ENCODE assay signal across 9 cellular contexts in genomic region chr14:92122351-92122677, GRCh38. TPM values are rescaled to one million over a fixed set of nuclear protein-coding genes. Genes with fewer than 3 reads are reported as not detected.
DNase-seq lines count a peak whose midpoint lies in the region; ATAC-seq, FAIRE-seq and TF ChIP-seq lines count a peak whose summit lies in the region.
"Had no signal": no experiment of that assay in that cellular context is flagged by ENCODE, and none has a peak within 500 bp of the region (broad histone marks: within the 10 kb centered on the region; RNA-seq: fewer than 3 reads in every experiment).

No MANE protein-coding gene starts in this region.

- 3% methylated on average over 21 of the region's 22 CpGs; no CpG with 5 or more reads in 1 of the 2 experiments for WGBS in H1 (ENCODE audit: extremely low coverage in 1 of 2, insufficient coverage in 1 of 2, insufficient read length in 1 of 2, insufficient replicate concordance in 2 of 2, low coverage in 1 of 2, low lambda C conversion rate in 2 of 2, missing lambda C conversion rate in 1 of 2), 2 experiments
- WGBS in mesenchymal stem cell, result under 1% methylated on average over 22 of the region's 22 CpGs

- H3K23me2 ChIP-seq in H1 (ENCODE audit: low read depth, low read length), result peaks cover 6% of the 10 kb centered on the region; the same call in 1 of the 2 replicates

- ATAC-seq in HG02678 (IDR thresholded peaks at IDR 0.05; ENCODE audit: unreplicated experiment), result peak; percentile 17

- H2AFZ ChIP-seq in H1 (ENCODE audit: low read length) (peak overlapping the region; percentile 87; the same call in 1 of the 2 replicates), mesenchymal stem cell (ENCODE audit: low read depth, low read length) (peak overlapping the region; percentile 60)

- H3K4me3 Mint-ChIP-seq in type B pancreatic cell, result peak overlapping the region; percentile 100

- H3K4me2 ChIP-seq in H1 (ENCODE audit: insufficient read depth in 1 of 2, low read depth in 2 of 2, low read length in 2 of 2) (peak overlapping the region; percentile 77 to 89), mesenchymal stem cell (ENCODE audit: low read length, poor library complexity, severe bottlenecking) (peak overlapping the region; percentile 81)

- H2BK12ac ChIP-seq in H1 (ENCODE audit: low read depth, low read length), result peak overlapping the region; percentile 63
- H2BK12ac ChIP-seq in mesenchymal stem cell (ENCODE audit: low read length in 2 of 2), result peak overlapping the region in 1 of 2 experiments; percentile 94

- CTCF ChIA-PET in H1 (lab: Charles Lee; ENCODE audit: partially characterized antibody), result interaction anchor here (0.5 to 5.4 kb wide), 4 partner anchors 15 to 344 kb away, joined by 3 to 45 read pairs (median 3); partner anchors contain the start of gene ATXN3

- no peak overlapping the region for H3K14ac ChIP-seq in H1 (ENCODE audit: insufficient read length)
- H3K14ac ChIP-seq in mesenchymal stem cell (ENCODE audit: low read length in 2 of 2), result peak overlapping the region in 1 of 2 experiments; percentile 87

- no peaks in the 10 kb centered on the region for H3K9me3 Mint-ChIP-seq in type B pancreatic cell

- H3K4ac ChIP-seq in H1 (replicated peaks; ENCODE audit: insufficient read length, low read depth, low read length), result peak overlapping the region; percentile 2
- peak overlapping the region; percentile 16 to 95 for H3K4ac ChIP-seq in mesenchymal stem cell (ENCODE audit: low read depth in 1 of 2, low read length in 2 of 2)

- H4K5ac ChIP-seq in H1 (ENCODE audit: insufficient read length, low read depth, low read length), result peak overlapping the region; percentile 100

- H4K20me1 ChIP-seq in H1 (replicated peaks in 1 of 2; ENCODE audit: control insufficient read depth in 1 of 2, insufficient read depth in 2 of 2, low read length in 2 of 2), result no peaks in the 10 kb centered on the region

- H4K8ac ChIP-seq in H1 (ENCODE audit: extremely low read depth, insufficient read depth, low read length) (peak overlapping the region; percentile 99), mesenchymal stem cell (ENCODE audit: low read length) (peak overlapping the region; percentile 80)

- no peak overlapping the region for H2BK120ac ChIP-seq in H1 (replicated peaks; ENCODE audit: low read depth, low read length)
- H2BK120ac ChIP-seq in mesenchymal stem cell (ENCODE audit: low read depth, low read length), result peak overlapping the region; percentile 91

- H3K36me3 ChIP-seq in H1 (ENCODE audit: control insufficient read depth in 2 of 4, insufficient read depth in 4 of 4, low read length in 3 of 4) (peaks cover 2 to 50% (median 14%) of the 10 kb centered on the region in 4 experiments; a peak in 6 of 8 replicates), mesenchymal stem cell (ENCODE audit: control insufficient read depth in 1 of 2, insufficient read depth in 2 of 2, low read depth in 1 of 2, low read length in 2 of 2) (peaks cover 3 to 49% of the 10 kb centered on the region in 2 experiments)

- TF ChIP-seq POLR2A in H1 (IDR thresholded peaks at IDR 0.05; ENCODE audit: control extremely low read depth in 1 of 2, low read depth in 2 of 2, low read length in 2 of 2), result peak in 1 of 2 experiments; percentile 39; a peak in 1 of 3 replicates

- H3K4me1 ChIP-seq in H1 (replicated peaks in 1 of 4; ENCODE audit: control insufficient read depth in 3 of 4, insufficient read depth in 4 of 4, low read length in 3 of 4) (peaks cover 0 to 3% (median 0%) of the 10 kb centered on the region in 4 experiments; a peak in 2 of 7 replicates), mesenchymal stem cell (ENCODE audit: control insufficient read depth, insufficient read depth, low read depth, low read length) (peaks cover 14% of the 10 kb centered on the region)

- H3K56ac ChIP-seq in H1 (replicated peaks; ENCODE audit: insufficient read length, low read depth, low read length), result peak overlapping the region; percentile 99

- POLR2A ChIA-PET in H1 (lab: Charles Lee; ENCODE audit: partially characterized antibody), result interaction anchor here (0.7 to 5.0 kb wide), 13 partner anchors 8 to 613 kb away, joined by 3 to 66 read pairs (median 4); partner anchors contain the start of genes ATXN3 and TRIP11

- no peak for FAIRE-seq in H1 (lab: Jason Lieb, UNC)
- FAIRE-seq: frontal cortex had no signal

- H2AK5ac ChIP-seq in H1 (ENCODE audit: low read depth, low read length) (peak overlapping the region; percentile 60), mesenchymal stem cell (ENCODE audit: low read length, severe bottlenecking) (no peak overlapping the region)

- no peak for TF ChIP-seq EP300 in H1 (IDR thresholded peaks at IDR 0.05; ENCODE audit: borderline replicate concordance in 1 of 2, low read depth in 2 of 2, low read length in 2 of 2)

- H3K4me1 Mint-ChIP-seq in type B pancreatic cell (ENCODE audit: unreplicated experiment), result peaks cover 25% of the 10 kb centered on the region

- H3K9me3 ChIP-seq in H1 (ENCODE audit: insufficient read depth in 2 of 2, low read depth in 1 of 2, low read length in 1 of 2) (no peaks in the 10 kb centered on the region), mesenchymal stem cell (ENCODE audit: control insufficient read depth, low read length) (no peaks in the 10 kb centered on the region)

- H2BK15ac ChIP-seq in H1 (ENCODE audit: low read length) (no peak overlapping the region), mesenchymal stem cell (ENCODE audit: low read depth, poor library complexity, severe bottlenecking) (peak overlapping the region; percentile 2)

- H3K4me3 ChIP-seq in H1 (ENCODE audit: extremely low read depth in 1 of 4, insufficient read depth in 2 of 4, low read depth in 3 of 4, low read length in 4 of 4) (peak overlapping the region; percentile 87 to 100 (median 98)), mesenchymal stem cell (ENCODE audit: insufficient read depth in 1 of 2, low read depth in 1 of 2, low read length in 2 of 2) (peak overlapping the region; percentile 71 to 88)

- TF ChIP-seq CTCF in H1 (IDR thresholded peaks at IDR 0.05; ENCODE audit: control extremely low read depth in 1 of 3, insufficient read depth in 1 of 3, low read depth in 1 of 3, low read length in 3 of 3) (no peak), type B pancreatic cell (conservative IDR thresholded peaks at IDR 0.05) (no peak)

- H3K27ac ChIP-seq in H1 (ENCODE audit: low read depth, low read length), result peak overlapping the region; percentile 97
- H3K27ac ChIP-seq in mesenchymal stem cell (ENCODE audit: low read length, poor library complexity, severe bottlenecking), result peak overlapping the region; percentile 79

- peaks cover 0 to 47% of the 10 kb centered on the region in 2 experiments; a peak in 3 of 4 replicates for H3K79me2 ChIP-seq in H1 (ENCODE audit: control insufficient read depth in 1 of 2, insufficient read depth in 2 of 2, low read length in 2 of 2)

- H3K9ac ChIP-seq in H1 (replicated peaks in 1 of 4; ENCODE audit: extremely low read depth in 1 of 4, low read depth in 3 of 4, low read length in 3 of 4) (peak overlapping the region; percentile 94 to 98 (median 97)), mesenchymal stem cell (ENCODE audit: low read length) (peak overlapping the region; percentile 98)

- no peak overlapping the region for H2BK20ac ChIP-seq in H1 (ENCODE audit: low read length)

- H3K18ac ChIP-seq in H1 (ENCODE audit: extremely low read depth, low read length), result peak overlapping the region; percentile 98
- peak overlapping the region; percentile 35 to 97 for H3K18ac ChIP-seq in mesenchymal stem cell (ENCODE audit: low read depth in 1 of 2, low read length in 2 of 2)

- H3K36me3 Mint-ChIP-seq in type B pancreatic cell, result peaks cover 14% of the 10 kb centered on the region

- H2BK5ac ChIP-seq in H1 (ENCODE audit: low read depth, low read length) (peak overlapping the region; percentile 98), mesenchymal stem cell (ENCODE audit: low read depth, low read length, poor library complexity, severe bottlenecking) (peak overlapping the region; percentile 58)

- DNase-seq in NCI-H82 (lab: John Stamatoyannopoulos, UW) (peak; percentile 58), NCI-H82 treated with DMSO at 0.1 percent for 48 hours (lab: John Stamatoyannopoulos, UW; ENCODE audit: unreplicated experiment) (no peak), RPMI8226 (peak; percentile 23), H1 (ENCODE audit: low read depth in 1 of 2, low spot score in 2 of 2) (no peak), mesenchymal stem cell (peak; percentile 62), type B pancreatic cell (ENCODE audit: extremely low spot score, unreplicated experiment) (no peak), COR-L47 (lab: John Stamatoyannopoulos, UW) (no peak)

- H3K79me1 ChIP-seq in H1 (ENCODE audit: low read depth, low read length) (0 out of 2 replicates have a peak, but pooled peaks cover 5% of the 10 kb centered on the region), mesenchymal stem cell (replicated peaks; ENCODE audit: low read length, poor library complexity, severe bottlenecking) (peaks cover 28% of the 10 kb centered on the region)

- no peaks in the 10 kb centered on the region for H3K27me3 ChIP-seq in H1 (replicated peaks in 1 of 4; ENCODE audit: control insufficient read depth in 3 of 4, extremely low read depth in 1 of 4, insufficient read depth in 3 of 4, low read length in 3 of 4)
- no peaks in the 10 kb centered on the region for H3K27me3 ChIP-seq in mesenchymal stem cell (ENCODE audit: control insufficient read depth in 1 of 2, insufficient read depth in 1 of 2, low read length in 2 of 2)

- peak overlapping the region; percentile 100 for H3K27ac Mint-ChIP-seq in type B pancreatic cell

- H4K91ac ChIP-seq in H1 (replicated peaks; ENCODE audit: insufficient read length, low read length), result peak overlapping the region; percentile 95
- peak overlapping the region; percentile 16 for H4K91ac ChIP-seq in mesenchymal stem cell (ENCODE audit: low read length)

- no peak overlapping the region for H3K23ac ChIP-seq in H1 (ENCODE audit: insufficient read length)
- peak overlapping the region; percentile 16 to 47 for H3K23ac ChIP-seq in mesenchymal stem cell (ENCODE audit: low read length in 2 of 2)

- no peak for TF ChIP-seq RAD21 in H1 (IDR thresholded peaks at IDR 0.05 in 1 of 2, conservative IDR thresholded peaks at IDR 0.05 in 1 of 2; ENCODE audit: low read depth in 2 of 2, low read length in 2 of 2)

- H3K27me3 Mint-ChIP-seq in type B pancreatic cell, result no peaks in the 10 kb centered on the region

RNA-seq across cellular contexts. Expression of gene CPSF2, which starts 0.5 kb away (rescaled TPM):
- 130 and 141 TPM in 2 replicates for total RNA-seq in H1 (2021; fragmentation: NEBNext Ultra II Directional; extraction: Animal tissue kit (Norgen Biotek cat#: 25700))
- polyA plus RNA-seq in H1 (2011; rRNA removed), result 10.0 and 11.3 TPM in 2 replicates
- polyA plus RNA-seq in H1 (2011; cell fraction: cytosol; rRNA removed), result 27.3 TPM
- 7.5 TPM for polyA plus RNA-seq in H1 (2011; cell fraction: nucleus; rRNA removed)
- 53.9 to 104 TPM (median 59.4 TPM) in 4 replicates for polyA plus RNA-seq in H1 (2012, experiment 1 of 2)
- 3.1 TPM for polyA plus RNA-seq in H1 (2012, experiment 2 of 2)
- polyA plus RNA-seq in H1 (2013, experiment 1 of 2), result 32.7 TPM
- polyA plus RNA-seq in H1 (2013, experiment 2 of 2), result 33.9 TPM
- 41.5 and 63.4 TPM in 2 replicates for polyA minus RNA-seq in H1 (2011; rRNA and poly(A)+ RNA removed)
- polyA minus RNA-seq in H1 (2011; cell fraction: cytosol; rRNA and poly(A)+ RNA removed), result 41.7 TPM
- 37.2 TPM for polyA minus RNA-seq in H1 (2011; cell fraction: nucleus; rRNA and poly(A)+ RNA removed)
- 29.4 TPM for polyA plus RNA-seq in mesenchymal stem cell (2013, experiment 1 of 2)
- polyA plus RNA-seq in mesenchymal stem cell (2013, experiment 2 of 2), result 28.4 TPM
- total RNA-seq in type B pancreatic cell (ENCODE audit: low replicate concordance), result 67.8 and 81.2 TPM in 2 replicates

RNA-seq across cellular contexts. Expression of gene NDUFB1, which starts 0.8 kb away (rescaled TPM):
- total RNA-seq in H1 (2021; fragmentation: NEBNext Ultra II Directional; extraction: Animal tissue kit (Norgen Biotek cat#: 25700)), result 124 and 127 TPM in 2 replicates
- polyA plus RNA-seq in H1 (2011; rRNA removed), result 190 and 271 TPM in 2 replicates
- polyA plus RNA-seq in H1 (2011; cell fraction: cytosol; rRNA removed), result 358 TPM
- 91.3 TPM for polyA plus RNA-seq in H1 (2011; cell fraction: nucleus; rRNA removed)
- polyA plus RNA-seq in H1 (2012, experiment 1 of 2), result 284 to 486 TPM (median 385 TPM) in 4 replicates
- polyA plus RNA-seq in H1 (2012, experiment 2 of 2), result 579 TPM
- 707 TPM for polyA plus RNA-seq in H1 (2013, experiment 1 of 2)
- 742 TPM for polyA plus RNA-seq in H1 (2013, experiment 2 of 2)
- polyA minus RNA-seq in H1 (2011; rRNA and poly(A)+ RNA removed), result 25.4 and 41.2 TPM in 2 replicates
- 29.3 TPM for polyA minus RNA-seq in H1 (2011; cell fraction: cytosol; rRNA and poly(A)+ RNA removed)
- 34.5 TPM for polyA minus RNA-seq in H1 (2011; cell fraction: nucleus; rRNA and poly(A)+ RNA removed)
- polyA plus RNA-seq in mesenchymal stem cell (2013, experiment 1 of 2), result 711 TPM
- 732 TPM for polyA plus RNA-seq in mesenchymal stem cell (2013, experiment 2 of 2)
- total RNA-seq in type B pancreatic cell (ENCODE audit: low replicate concordance), result 129 and 146 TPM in 2 replicates

RNA-seq across cellular contexts. Expression of gene ATXN3, which starts 15.9 kb away (rescaled TPM):
- total RNA-seq in H1 (2021; fragmentation: NEBNext Ultra II Directional; extraction: Animal tissue kit (Norgen Biotek cat#: 25700)), result 31.7 and 37.2 TPM in 2 replicates
- polyA plus RNA-seq in H1 (2011; rRNA removed), result 4.1 and 8.8 TPM in 2 replicates
- 15.8 TPM for polyA plus RNA-seq in H1 (2011; cell fraction: cytosol; rRNA removed)
- polyA plus RNA-seq in H1 (2011; cell fraction: nucleus; rRNA removed), result 8.5 TPM
- 28.9 to 51.8 TPM (median 34.5 TPM) in 4 replicates for polyA plus RNA-seq in H1 (2012, experiment 1 of 2)
- polyA plus RNA-seq in H1 (2012, experiment 2 of 2), result 3.5 TPM
- 16.3 TPM for polyA plus RNA-seq in H1 (2013, experiment 1 of 2)
- polyA plus RNA-seq in H1 (2013, experiment 2 of 2), result 15.7 TPM
- 14.6 and 19.1 TPM in 2 replicates for polyA minus RNA-seq in H1 (2011; rRNA and poly(A)+ RNA removed)
- polyA minus RNA-seq in H1 (2011; cell fraction: cytosol; rRNA and poly(A)+ RNA removed), result 11.7 TPM
- 26.7 TPM for polyA minus RNA-seq in H1 (2011; cell fraction: nucleus; rRNA and poly(A)+ RNA removed)
- 12.3 TPM for polyA plus RNA-seq in mesenchymal stem cell (2013, experiment 1 of 2)
- polyA plus RNA-seq in mesenchymal stem cell (2013, experiment 2 of 2), result 12.8 TPM
- 30.1 and 30.5 TPM in 2 replicates for total RNA-seq in type B pancreatic cell (ENCODE audit: low replicate concordance)

Comparison
In these comparisons a context has a peak if more than half of its experiments do, and no peak if none do; other contexts are left out.
1. DNase-seq: peak in NCI-H82 (single experiment), RPMI8226 (single experiment) and mesenchymal stem cell (single experiment); none in NCI-H82 treated with DMSO at 0.1 percent for 48 hours (single experiment), H1 (0 of 2), type B pancreatic cell (single experiment) and COR-L47 (single experiment).